ENCODE assay signal across 27 cellular contexts in the genomic region with DNA sequence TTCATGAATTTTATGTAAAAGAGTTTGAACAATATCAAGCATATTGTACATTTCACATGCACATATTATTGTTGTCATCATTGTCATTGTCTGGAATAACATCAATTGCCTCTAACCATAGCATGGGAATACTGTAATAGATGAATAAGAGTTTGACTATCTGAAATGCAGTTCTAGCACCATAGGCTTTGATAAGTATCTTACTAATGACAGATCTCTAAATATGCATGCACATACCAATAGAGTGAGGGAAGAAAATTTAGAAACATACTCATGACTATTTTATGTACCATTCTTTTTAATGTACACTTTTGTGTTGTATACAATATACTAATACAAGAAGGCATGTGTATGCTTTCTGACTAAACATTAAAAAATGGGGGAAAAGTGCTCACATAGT.
"Had no signal": no experiment of that assay in that cellular context is flagged by ENCODE, and none has a peak within 500 bp of the region (broad histone marks: within the 10 kb centered on the region; RNA-seq: fewer than 3 reads in every experiment).

No MANE protein-coding gene starts in this region.

- H3K4me2 ChIP-seq: neural progenitor cell had no signal

- H3K4me1 Mint-ChIP-seq: activated CD4-positive, alpha-beta T cell treated with anti-CD3 and anti-CD28 coated beads, Interleukin-2, amount 10 ng/mL, durations not matched to agents 7 days and 5 days; activated CD8-positive, alpha-beta memory T cell treated with anti-CD3 and anti-CD28 coated beads, Interleukin-2, amount 10 ng/mL, durations not matched to agents 7 days and 5 days; activated naive CD8-positive, alpha-beta T cell treated with anti-CD3 and anti-CD28 coated beads, Interleukin-2, amount 50 U/mL, for 24 hours; T-cell had no signal

- H3K9me3 Mint-ChIP-seq: activated CD8-positive, alpha-beta T cell treated with anti-CD3 and anti-CD28 coated beads for 36 hours; activated naive CD8-positive, alpha-beta T cell treated with anti-CD3 and anti-CD28 coated beads, Interleukin-2, amount 50 U/mL, for 24 hours; T-helper 2 cell treated with Interferon-gamma antibody and Interleukin-4, amounts not matched to agents 5 μg/mL and 100 μg/mL, for 36 hours had no signal

- DNase-seq: activated CD4-positive, alpha-beta T cell treated with anti-CD3 and anti-CD28 coated beads, Interleukin-2, amount 10 ng/mL, durations not matched to agents 7 days and 5 days; activated CD4-positive, CD25-positive, alpha-beta regulatory T cell treated with anti-CD3 and anti-CD28 coated beads, Interleukin-2, amount 50 U/mL, for 72 hours; activated CD8-positive, alpha-beta memory T cell treated with anti-CD3 and anti-CD28 coated beads, Interleukin-2, amount 10 ng/mL, durations not matched to agents 7 days and 5 days; activated CD8-positive, alpha-beta T cell treated with anti-CD3 and anti-CD28 coated beads for 36 hours; activated gamma-delta T cell; activated naive CD4-positive, alpha-beta T cell treated with anti-CD3 and anti-CD28 coated beads, Interleukin-2, amount 50 U/mL, for 16 hours; activated naive CD8-positive, alpha-beta T cell treated with anti-CD3 and anti-CD28 coated beads, Interleukin-2, amount 50 U/mL, for 24 hours; activated T-cell treated with anti-CD3 and anti-CD28 coated beads for 4 hours; aorta; cerebellar nuclear complex; cortex of kidney; heart left ventricle; kidney; naive thymus-derived CD8-positive, alpha-beta T cell; psoas muscle; stimulated activated CD4-positive, alpha-beta T cell treated with anti-CD3 and anti-CD28 coated beads, Interleukin-12 subunit alpha, Interleukin-12 subunit beta, amount 100 ng/mL, for 4 hours; stimulated activated CD4-positive, alpha-beta T cell treated with anti-CD3 and anti-CD28 coated beads, Interleukin-4, amount 100 ng/mL, for 4 hours; stimulated activated naive CD8-positive, alpha-beta T cell treated with anti-CD3 and anti-CD28 coated beads, Interleukin-15, Interleukin-2, amounts not matched to agents 100 U/mL and 50 U/mL, for 24 hours; T-cell; thyroid gland; WERI-Rb-1 had no signal

- H3K27ac Mint-ChIP-seq: activated CD4-positive, alpha-beta T cell treated with anti-CD3 and anti-CD28 coated beads, Interleukin-2, amount 10 ng/mL, durations not matched to agents 7 days and 5 days; activated CD8-positive, alpha-beta memory T cell treated with anti-CD3 and anti-CD28 coated beads, Interleukin-2, amount 10 ng/mL, durations not matched to agents 7 days and 5 days; activated CD8-positive, alpha-beta T cell treated with anti-CD3 and anti-CD28 coated beads for 36 hours; activated naive CD8-positive, alpha-beta T cell treated with anti-CD3 and anti-CD28 coated beads, Interleukin-2, amount 50 U/mL, for 24 hours; naive thymus-derived CD8-positive, alpha-beta T cell; neural progenitor cell; T-cell; T-helper 2 cell treated with Interferon-gamma antibody and Interleukin-4, amounts not matched to agents 5 μg/mL and 100 μg/mL, for 36 hours had no signal

- H2AFZ ChIP-seq: neural progenitor cell had no signal

- H3K36me3 ChIP-seq: breast epithelium, heart left ventricle, neural progenitor cell, right atrium auricular region, thyroid gland, WERI-Rb-1 had no signal

- H3K4me3 Mint-ChIP-seq: activated CD4-positive, alpha-beta T cell treated with anti-CD3 and anti-CD28 coated beads, Interleukin-2, amount 10 ng/mL, durations not matched to agents 7 days and 5 days; activated CD8-positive, alpha-beta memory T cell treated with anti-CD3 and anti-CD28 coated beads, Interleukin-2, amount 10 ng/mL, durations not matched to agents 7 days and 5 days; activated CD8-positive, alpha-beta T cell treated with anti-CD3 and anti-CD28 coated beads for 36 hours; activated naive CD8-positive, alpha-beta T cell treated with anti-CD3 and anti-CD28 coated beads, Interleukin-2, amount 50 U/mL, for 24 hours; naive thymus-derived CD8-positive, alpha-beta T cell; neural progenitor cell; T-cell; T-helper 2 cell treated with Interferon-gamma antibody and Interleukin-4, amounts not matched to agents 5 μg/mL and 100 μg/mL, for 36 hours had no signal

- H3K27me3 ChIP-seq: breast epithelium, heart left ventricle, neural progenitor cell, right atrium auricular region, thyroid gland had no signal

- H3K27ac ChIP-seq: breast epithelium, epithelial cell of prostate, heart left ventricle, neural progenitor cell, psoas muscle, WERI-Rb-1 had no signal

- H3K4me3 ChIP-seq: breast epithelium, heart left ventricle, lung, neural progenitor cell, psoas muscle, right atrium auricular region, thyroid gland had no signal

- H3K4me1 ChIP-seq: breast epithelium, psoas muscle had no signal

- H3K9ac ChIP-seq: neural progenitor cell had no signal

- H3K9me3 ChIP-seq: breast epithelium, heart left ventricle, psoas muscle, right atrium auricular region, thyroid gland had no signal

- ATAC-seq: activated CD8-positive, alpha-beta memory T cell treated with anti-CD3 and anti-CD28 coated beads, Interleukin-2, amount 10 ng/mL, durations not matched to agents 7 days and 5 days; activated CD8-positive, alpha-beta T cell treated with anti-CD3 and anti-CD28 coated beads for 36 hours; activated naive CD8-positive, alpha-beta T cell treated with anti-CD3 and anti-CD28 coated beads, Interleukin-2, amount 50 U/mL, for 24 hours; naive thymus-derived CD8-positive, alpha-beta T cell; psoas muscle; stimulated activated naive CD8-positive, alpha-beta T cell treated with anti-CD3 and anti-CD28 coated beads, Interleukin-15, Interleukin-2, amounts not matched to agents 100 U/mL and 50 U/mL, for 24 hours; T-cell had no signal

- H3K27me3 Mint-ChIP-seq: activated CD4-positive, alpha-beta T cell treated with anti-CD3 and anti-CD28 coated beads, Interleukin-2, amount 10 ng/mL, durations not matched to agents 7 days and 5 days; activated CD8-positive, alpha-beta memory T cell treated with anti-CD3 and anti-CD28 coated beads, Interleukin-2, amount 10 ng/mL, durations not matched to agents 7 days and 5 days; activated CD8-positive, alpha-beta T cell treated with anti-CD3 and anti-CD28 coated beads for 36 hours; activated naive CD8-positive, alpha-beta T cell treated with anti-CD3 and anti-CD28 coated beads, Interleukin-2, amount 50 U/mL, for 24 hours; naive thymus-derived CD8-positive, alpha-beta T cell; T-cell had no signal
